ENCODE assay signal across 19 cellular contexts in the genomic region with DNA sequence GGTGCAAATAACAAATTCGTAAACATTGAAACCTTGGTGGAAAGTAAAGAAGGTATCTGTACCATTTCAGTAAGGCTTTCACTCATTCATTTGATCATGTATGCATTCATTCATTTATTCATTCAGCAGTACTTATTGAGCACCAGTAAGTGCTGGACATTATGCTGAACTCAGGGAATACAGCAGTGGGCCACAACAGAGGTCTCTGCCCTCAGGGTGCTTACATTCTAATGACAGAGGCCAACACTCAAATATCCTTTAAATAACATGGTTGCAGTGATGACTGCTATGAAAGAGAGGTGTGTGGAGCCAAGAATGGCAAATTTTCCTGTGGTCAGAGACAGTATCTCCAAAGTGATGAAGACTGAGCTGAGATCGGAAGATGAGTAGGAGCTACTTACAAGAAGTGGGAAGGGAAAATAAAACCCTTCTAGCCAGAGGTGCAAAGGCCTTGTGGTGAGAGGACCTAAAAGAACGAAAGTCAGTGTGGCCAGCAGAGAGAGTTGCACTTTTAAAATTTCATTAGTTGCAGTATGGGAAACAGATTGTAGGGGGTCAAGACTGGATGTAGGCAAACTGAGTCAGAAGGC. TPM values are rescaled to one million over a fixed set of nuclear protein-coding genes. Genes with fewer than 3 reads are reported as not detected.
DNase-seq lines count a peak whose midpoint lies in the region; ATAC-seq, FAIRE-seq and TF ChIP-seq lines count a peak whose summit lies in the region.
"Had no signal": no experiment of that assay in that cellular context is flagged by ENCODE, and none has a peak within 500 bp of the region (broad histone marks: within the 10 kb centered on the region; RNA-seq: fewer than 3 reads in every experiment).

No MANE protein-coding gene starts in this region.

- H3K36me3 Mint-ChIP-seq in effector memory CD8-positive, alpha-beta T cell (ENCODE audit: insufficient read depth), result peaks cover 36% of the 10 kb centered on the region

- no peaks in the 10 kb centered on the region for H3K9me3 ChIP-seq in tibial nerve
- H3K9me3 ChIP-seq: body of pancreas, ovary, right lobe of liver had no signal

- H3K27me3 ChIP-seq in tibial nerve, result no peaks in the 10 kb centered on the region
- H3K27me3 ChIP-seq: body of pancreas, ovary, right lobe of liver had no signal

- no peak for TF ChIP-seq EP300 in tibial nerve (IDR thresholded peaks at IDR 0.05)

- H3K4me1 ChIP-seq in tibial nerve, result no peaks in the 10 kb centered on the region
- H3K4me1 ChIP-seq: body of pancreas had no signal

- no peak overlapping the region for H3K27ac ChIP-seq in tibial nerve
- H3K27ac ChIP-seq: body of pancreas, ovary, right lobe of liver had no signal

- no peaks in the 10 kb centered on the region for H3K27me3 Mint-ChIP-seq in effector memory CD8-positive, alpha-beta T cell

- peaks cover 58 to 66% of the 10 kb centered on the region in 2 donors for H3K4me1 Mint-ChIP-seq in effector memory CD8-positive, alpha-beta T cell (ENCODE audit: low read depth in 2 of 2)
- H3K4me1 Mint-ChIP-seq: H9 had no signal

- TF ChIP-seq POLR2A in GM12891 (IDR thresholded peaks at IDR 0.05; ENCODE audit: low read depth, low read length) (peak; percentile 43; the same call in 1 of the 2 replicates), tibial nerve (IDR thresholded peaks at IDR 0.05) (no peak)

- H3K4me3 ChIP-seq in tibial nerve, result no peak overlapping the region
- H3K4me3 ChIP-seq: body of pancreas, lung, ovary, right lobe of liver had no signal

- peak overlapping the region; percentile 94 to 98 for H3K27ac Mint-ChIP-seq in effector memory CD8-positive, alpha-beta T cell
- H3K27ac Mint-ChIP-seq: H9 had no signal

- peak overlapping the region; percentile 62 to 80 for H3K4me3 Mint-ChIP-seq in effector memory CD8-positive, alpha-beta T cell
- H3K4me3 Mint-ChIP-seq: H9 had no signal

- DNase-seq in GM12891 (ENCODE audit: insufficient read length, low spot score) (no peak), RKO (ENCODE audit: low spot score) (no peak), tibial nerve (ENCODE audit: low spot score in 2 of 2) (no peak)
- no peak for DNase-seq in effector memory CD8-positive, alpha-beta T cell
- no peak for DNase-seq in stimulated activated CD8-positive, alpha-beta memory T cell treated with anti-CD3 and anti-CD28 coated beads, Interleukin-4, amount 100 ng/mL, for 48 hours
- DNase-seq: activated naive CD4-positive, alpha-beta T cell treated with anti-CD3 and anti-CD28 coated beads, Interleukin-2, amount 50 U/mL, for 16 hours; body of pancreas; EL; foreskin fibroblast; H9; hippocampal formation; NCI-H1694 treated with DMSO at 0.1 percent for 48 hours; ovary; right lobe of liver had no signal

- H3K36me3 ChIP-seq in tibial nerve, result no peaks in the 10 kb centered on the region
- H3K36me3 ChIP-seq: ovary, right lobe of liver had no signal

- TF ChIP-seq CTCF in tibial nerve (IDR thresholded peaks at IDR 0.05), result no peak

- ATAC-seq in GM18858 (IDR thresholded peaks at IDR 0.05; ENCODE audit: unreplicated experiment) (peak; percentile 2), HG03342 (IDR thresholded peaks at IDR 0.05; ENCODE audit: unreplicated experiment) (peak; percentile 8)
- ATAC-seq in effector memory CD8-positive, alpha-beta T cell (replicated peaks), result peak; percentile 8
- ATAC-seq: body of pancreas had no signal

- FAIRE-seq in GM12891 (lab: Jason Lieb, UNC), result no peak
- FAIRE-seq: keratinocyte had no signal

- peaks cover 8 to 10% of the 10 kb centered on the region in 2 donors for H3K9me3 Mint-ChIP-seq in effector memory CD8-positive, alpha-beta T cell
- H3K9me3 Mint-ChIP-seq: H9 had no signal

- 90 to 91% methylated on average over 3 of the region's 3 CpGs for WGBS in tibial nerve, 2 donors

TF ChIP-seq in GM12891, 5 proteins besides CTCF, POLR2A, EP300 and RAD21:
- TF ChIP-seq POU2F2 (IDR thresholded peaks at IDR 0.05; ENCODE audit: low read depth, low read length) (no peak), POLR2AphosphoS5 (IDR thresholded peaks at IDR 0.05; ENCODE audit: low read depth, low read length) (no peak), TAF1 (IDR thresholded peaks at IDR 0.05; ENCODE audit: low read depth, low read length) (no peak), PAX5 (IDR thresholded peaks at IDR 0.05; ENCODE audit: insufficient read depth, low read length, severe bottlenecking) (no peak), SPI1 (IDR thresholded peaks at IDR 0.05; ENCODE audit: low read depth, low read length) (no peak)
TF ChIP-seq in GM12891: peak in this region for 0.

RNA-seq across cellular contexts. Expression of gene SLAMF7, which starts 17.7 kb away (rescaled TPM):
- 123 TPM for polyA plus RNA-seq in GM12891 (2012; ENCODE audit: low read depth, missing spikeins)
- under 1 TPM; 0.22 to 0.90 (median 0.51) TPM for total RNA-seq in tibial nerve
- total RNA-seq: H9, NCI-H460 had no signal

RNA-seq across cellular contexts. Expression of gene LY9, which starts 39.3 kb away (rescaled TPM):
- polyA plus RNA-seq in GM12891 (2012; ENCODE audit: low read depth, missing spikeins), result 9.2 TPM
- 1 to 10 TPM in 2 of 4 donors, under 1 TPM in 1, not detected in 1; 0.22 to 3.0 (median 1.9) TPM for total RNA-seq in tibial nerve
- total RNA-seq: H9, NCI-H460 had no signal
- polyA plus RNA-seq: keratinocyte had no signal

RNA-seq across cellular contexts. Expression of gene CD48, which starts 45.1 kb away (rescaled TPM):
- polyA plus RNA-seq in GM12891 (2012; ENCODE audit: low read depth, missing spikeins), result 614 TPM
- total RNA-seq in tibial nerve, result 1 to 10 TPM; 1.5 to 5.9 (median 2.0) TPM
- total RNA-seq: H9, NCI-H460 had no signal
